ENCODE assay signal across 9 cellular contexts in genomic region chr4:80196259-80197131, GRCh38. TPM values are rescaled to one million over a fixed set of nuclear protein-coding genes. Genes with fewer than 3 reads are reported as not detected.
DNase-seq lines count a peak whose midpoint lies in the region; ATAC-seq, FAIRE-seq and TF ChIP-seq lines count a peak whose summit lies in the region.
"Had no signal": no experiment of that assay in that cellular context is flagged by ENCODE, and none has a peak within 500 bp of the region (broad histone marks: within the 10 kb centered on the region; RNA-seq: fewer than 3 reads in every experiment).

No MANE protein-coding gene starts in this region.

- no peaks in the 10 kb centered on the region for H4K20me1 ChIP-seq in keratinocyte (ENCODE audit: control insufficient read depth, extremely low read depth, insufficient read depth, low read length)

- H3K27ac ChIP-seq in cardiac muscle cell, result no peak overlapping the region
- H3K27ac ChIP-seq in right atrium auricular region, result no peak overlapping the region
- no peak overlapping the region for H3K27ac ChIP-seq in keratinocyte (ENCODE audit: control insufficient read depth, insufficient read depth, low read length)
- H3K27ac ChIP-seq in tibial nerve, result no peak overlapping the region
- no peak overlapping the region for H3K27ac ChIP-seq in right lobe of liver

- ATAC-seq in activated T-helper 17 cell treated with anti-CD3 and anti-CD28 coated beads, Interleukin-2, amount 50 U/mL, for 72 hours (replicated peaks), result no peak
- ATAC-seq in right lobe of liver (no peak), GM21367 (IDR thresholded peaks at IDR 0.05; ENCODE audit: unreplicated experiment) (no peak)

- no peaks in the 10 kb centered on the region for H3K9me1 ChIP-seq in keratinocyte (ENCODE audit: control insufficient read depth, extremely low read depth, insufficient read depth, low read length)

- no peak for FAIRE-seq in keratinocyte (lab: Jason Lieb, UNC)
- FAIRE-seq: TTC549 had no signal

- H3K9me3 Mint-ChIP-seq in activated T-helper 17 cell treated with anti-CD3 and anti-CD28 coated beads, Interleukin-2, amount 50 U/mL, for 72 hours, result no peaks in the 10 kb centered on the region

- 33 to 44% methylated on average over 36 of the region's 36 CpGs for WGBS in tibial nerve, 2 donors
- WGBS in right lobe of liver (ENCODE audit: insufficient coverage, low coverage, low lambda C conversion rate, missing lambda C conversion rate), result 16% methylated on average over 28 of the region's 36 CpGs

- peak overlapping the region; percentile 91 for H3K4me3 Mint-ChIP-seq in activated T-helper 17 cell treated with anti-CD3 and anti-CD28 coated beads, Interleukin-2, amount 50 U/mL, for 72 hours

- peak overlapping the region; percentile 65 for H3K4me2 ChIP-seq in keratinocyte (ENCODE audit: control insufficient read depth, extremely low read depth, insufficient read depth, low read depth, low read length)

- dilution Hi-C loops in keratinocyte (cut with MboI; ENCODE audit: extremely low pct_ligation_motif_present, low sequenced_read_pairs), result no loop called here

- TF ChIP-seq CTCF in cardiac muscle cell (IDR thresholded peaks at IDR 0.05; ENCODE audit: low read depth, low read length) (no peak), right atrium auricular region (IDR thresholded peaks at IDR 0.05) (no peak), keratinocyte (optimal IDR thresholded peaks at IDR 0.05 in 1 of 3, IDR thresholded peaks at IDR 0.05 in 1 of 3, conservative IDR thresholded peaks at IDR 0.05 in 1 of 3; ENCODE audit: extremely low read depth in 1 of 3, insufficient read depth in 2 of 3, low read length in 3 of 3) (no peak), tibial nerve (IDR thresholded peaks at IDR 0.05) (no peak), right lobe of liver (IDR thresholded peaks at IDR 0.05) (no peak)

- peaks cover 100% of the 10 kb centered on the region for H3K27me3 ChIP-seq in cardiac muscle cell
- no peaks in the 10 kb centered on the region for H3K27me3 ChIP-seq in right atrium auricular region
- peaks cover 25% of the 10 kb centered on the region for H3K27me3 ChIP-seq in keratinocyte (ENCODE audit: control insufficient read depth, extremely low read depth, insufficient read depth, low read length)
- H3K27me3 ChIP-seq in tibial nerve, result peaks cover 0 to 78% of the 10 kb centered on the region in 2 donors
- peaks cover 6 to 27% of the 10 kb centered on the region in 2 donors for H3K27me3 ChIP-seq in right lobe of liver

- H3K79me2 ChIP-seq in keratinocyte (ENCODE audit: control insufficient read depth, insufficient read depth, low read length), result no peaks in the 10 kb centered on the region

- no peak overlapping the region for H3K27ac Mint-ChIP-seq in activated T-helper 17 cell treated with anti-CD3 and anti-CD28 coated beads, Interleukin-2, amount 50 U/mL, for 72 hours

- no peaks in the 10 kb centered on the region for H3K9me3 ChIP-seq in cardiac muscle cell (ENCODE audit: low read depth)
- H3K9me3 ChIP-seq in right atrium auricular region, result no peaks in the 10 kb centered on the region
- no peaks in the 10 kb centered on the region for H3K9me3 ChIP-seq in keratinocyte (ENCODE audit: control insufficient read depth, low read depth, low read length)
- H3K9me3 ChIP-seq in tibial nerve, result no peaks in the 10 kb centered on the region
- no peaks in the 10 kb centered on the region for H3K9me3 ChIP-seq in right lobe of liver

- TF ChIP-seq POLR2A in tibial nerve (IDR thresholded peaks at IDR 0.05), result no peak
- TF ChIP-seq POLR2A in right lobe of liver (IDR thresholded peaks at IDR 0.05), result no peak

- peaks cover 3% of the 10 kb centered on the region for H3K27me3 Mint-ChIP-seq in activated T-helper 17 cell treated with anti-CD3 and anti-CD28 coated beads, Interleukin-2, amount 50 U/mL, for 72 hours

- H2AFZ ChIP-seq in keratinocyte (ENCODE audit: control insufficient read depth, low read length), result peak overlapping the region; percentile 5

- DNase-seq in cardiac muscle cell (ENCODE audit: low read depth in 1 of 2, low spot score in 1 of 2), result peak in 1 of 2 donors; percentile 49
- no peak for DNase-seq in right atrium auricular region (ENCODE audit: low spot score)
- no peak for DNase-seq in keratinocyte (ENCODE audit: low read depth, low spot score)
- no peak for DNase-seq in tibial nerve (ENCODE audit: low spot score in 2 of 2)
- no peak for DNase-seq in right lobe of liver
- no peak for DNase-seq in DMS 273 (lab: John Stamatoyannopoulos, UW; ENCODE audit: unreplicated experiment)

- TF ChIP-seq EP300 in tibial nerve (IDR thresholded peaks at IDR 0.05), result no peak

- H3K4me1 Mint-ChIP-seq in activated T-helper 17 cell treated with anti-CD3 and anti-CD28 coated beads, Interleukin-2, amount 50 U/mL, for 72 hours, result peaks cover 26% of the 10 kb centered on the region

- intact Hi-C loops in right lobe of liver (cut with DNase I), result no loop called here

- peaks cover 11% of the 10 kb centered on the region for H3K4me1 ChIP-seq in cardiac muscle cell (ENCODE audit: low read depth)
- peaks cover 0 to 20% of the 10 kb centered on the region in 2 donors for H3K4me1 ChIP-seq in right atrium auricular region
- peaks cover 18% of the 10 kb centered on the region for H3K4me1 ChIP-seq in keratinocyte (ENCODE audit: control insufficient read depth, extremely low read depth, insufficient read depth, low read length)
- H3K4me1 ChIP-seq in tibial nerve, result peaks cover 0 to 23% (median 5%) of the 10 kb centered on the region in 4 donors
- H3K4me1 ChIP-seq in right lobe of liver, result peaks cover 0 to 8% (median 0%) of the 10 kb centered on the region in 4 donors

- H3K9ac ChIP-seq in keratinocyte (ENCODE audit: control insufficient read depth, extremely low read depth, insufficient read depth, low read length), result no peak overlapping the region

- no peaks in the 10 kb centered on the region for H3K36me3 ChIP-seq in cardiac muscle cell
- no peaks in the 10 kb centered on the region for H3K36me3 ChIP-seq in right atrium auricular region
- no peaks in the 10 kb centered on the region for H3K36me3 ChIP-seq in keratinocyte (ENCODE audit: control insufficient read depth in 2 of 2, extremely low read depth in 1 of 2, insufficient read depth in 2 of 2, low read length in 2 of 2)
- H3K36me3 ChIP-seq in tibial nerve, result no peaks in the 10 kb centered on the region
- H3K36me3 ChIP-seq in right lobe of liver, result no peaks in the 10 kb centered on the region

- H3K4me3 ChIP-seq in cardiac muscle cell (peak overlapping the region; percentile 22), right atrium auricular region (peak overlapping the region in 1 of 2 donors; percentile 48), keratinocyte (ENCODE audit: control insufficient read depth in 2 of 3, extremely low read depth in 1 of 3, insufficient read depth in 2 of 3, low read depth in 1 of 3, low read length in 3 of 3) (peak overlapping the region in 1 of 3 experiments; percentile 59), tibial nerve (peak overlapping the region in 3 of 4 donors; percentile 16 to 42 (median 22)), right lobe of liver (no peak overlapping the region)

- peaks cover 27% of the 10 kb centered on the region for H3K36me3 Mint-ChIP-seq in activated T-helper 17 cell treated with anti-CD3 and anti-CD28 coated beads, Interleukin-2, amount 50 U/mL, for 72 hours (ENCODE audit: low read depth)

RNA-seq across cellular contexts. Expression of gene PRDM8, which starts 0.8 kb away (rescaled TPM):
- 6.3 and 18.8 TPM in 2 replicates for total RNA-seq in cardiac muscle cell
- polyA plus RNA-seq in cardiac muscle cell, result 6.2 and 11.3 TPM in 2 replicates
- total RNA-seq in right atrium auricular region, result 1 to 10 TPM; 1.4 to 2.2 TPM
- 1 to 10 TPM; 7.8 to 8.1 TPM for total RNA-seq in activated T-helper 17 cell treated with anti-CD3 and anti-CD28 coated beads, Interleukin-2, amount 50 U/mL, for 72 hours
- 3.1 to 4.3 TPM (median 3.5 TPM) in 3 replicates for polyA plus RNA-seq in keratinocyte
- polyA plus RNA-seq in keratinocyte (2011; ENCODE audit: low read depth), result not detected
- 1.9 and 2.0 TPM in 2 replicates for polyA plus RNA-seq in keratinocyte (2011; cell fraction: cytosol; rRNA removed)
- polyA plus RNA-seq in keratinocyte (2011; cell fraction: nucleus; rRNA removed), result 13.4 and 15.5 TPM in 2 replicates
- polyA plus RNA-seq in keratinocyte (2012; ENCODE audit: low replicate concordance), result 0.37 and 5.1 TPM in 2 replicates
- polyA minus RNA-seq in keratinocyte, result 0.49 to 3.8 TPM (median 1.6 TPM) in 3 replicates
- polyA minus RNA-seq in keratinocyte (2011; cell fraction: cytosol; rRNA and poly(A)+ RNA removed), result 2.7 TPM
- polyA minus RNA-seq in keratinocyte (2011; cell fraction: nucleus; rRNA and poly(A)+ RNA removed), result 2.2 and 3.8 TPM in 2 replicates
- 10 to 100 TPM in 2 of 4 donors, 1 to 10 TPM in 2; 3.5 to 12.6 (median 10.3) TPM for total RNA-seq in tibial nerve
- under 1 TPM in 5 of 6 experiments, not detected in 1; 0.07 to 0.37 (median 0.12) TPM for total RNA-seq in right lobe of liver

Comparison
In these comparisons a context has a peak if more than half of its experiments do, and no peak if none do; other contexts are left out.
1. H3K4me3 ChIP-seq: peak in cardiac muscle cell (single experiment) and tibial nerve (3 of 4); none in right lobe of liver (0 of 3).